ENCODE assay signal across 13 cellular contexts in the genomic region with DNA sequence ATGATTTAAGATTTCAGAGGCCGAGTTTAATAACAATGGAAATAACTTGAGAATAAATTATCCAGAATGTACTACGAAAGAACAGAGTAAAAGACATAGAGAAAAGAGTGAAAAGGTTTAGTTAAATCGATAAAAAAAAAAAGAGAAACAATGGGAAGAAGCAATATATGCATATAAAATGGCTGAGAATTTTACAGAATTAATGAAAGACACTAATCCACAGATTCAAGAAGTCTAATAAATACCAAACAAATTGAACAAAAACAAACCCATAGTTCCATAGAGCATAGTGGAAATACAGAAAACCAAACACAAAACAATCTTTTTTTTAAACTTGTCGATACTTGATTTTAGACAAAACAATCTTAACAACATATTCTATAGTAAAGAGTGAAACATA. TPM values are rescaled to one million over a fixed set of nuclear protein-coding genes. Genes with fewer than 3 reads are reported as not detected.
A peak's percentile ranks its signal among the peaks of the same experiment; 100 is the strongest.
DNase-seq lines count a peak whose midpoint lies in the region; ATAC-seq, FAIRE-seq and TF ChIP-seq lines count a peak whose summit lies in the region.
"Had no signal": no experiment of that assay in that cellular context is flagged by ENCODE, and none has a peak within 500 bp of the region (broad histone marks: within the 10 kb centered on the region; RNA-seq: fewer than 3 reads in every experiment).

No MANE protein-coding gene starts in this region.

- H4K20me1 ChIP-seq in DOHH2 (ENCODE audit: control insufficient read depth, insufficient read depth, low read depth, low read length) (no peaks in the 10 kb centered on the region), hepatocyte (ENCODE audit: insufficient read depth, poor library complexity, severe bottlenecking) (peaks cover 11% of the 10 kb centered on the region)

- intact Hi-C loops in body of pancreas (cut with DNase I), result no loop called here

- POLR2A ChIA-PET in A549 (lab: Yijun Ruan, JAX) (interaction anchor here (0.8 kb wide), 1 partner anchor 13 kb away, joined by 4 read pairs; no protein-coding TSS in a partner anchor), WTC11 (lab: Charles Lee) (no interaction called here)

- no peak for TF ChIP-seq CTCF in A549 (IDR thresholded peaks at IDR 0.05)
- no peak for TF ChIP-seq CTCF in DOHH2 (IDR thresholded peaks at IDR 0.05; ENCODE audit: low read depth, low read length, poor library complexity, severe bottlenecking)
- TF ChIP-seq CTCF in WTC11 (IDR thresholded peaks at IDR 0.05), result no peak
- TF ChIP-seq CTCF in hepatocyte (IDR thresholded peaks at IDR 0.05; ENCODE audit: poor library complexity), result no peak
- no peak for TF ChIP-seq CTCF in body of pancreas (IDR thresholded peaks at IDR 0.05)

- no peaks in the 10 kb centered on the region for H3K9me3 Mint-ChIP-seq in WTC11

- peak overlapping the region; percentile 96 for H3K4me3 Mint-ChIP-seq in WTC11

- H3K36me3 Mint-ChIP-seq in WTC11, result no peaks in the 10 kb centered on the region

- WGBS in A549 (ENCODE audit: missing lambda C conversion rate), result 93% methylated on average over 4 of the region's 4 CpGs
- WGBS in hepatocyte (ENCODE audit: low lambda C conversion rate, missing lambda C conversion rate), result 97% methylated on average over 4 of the region's 4 CpGs
- WGBS in body of pancreas, 2 donors, result 94 to 96% methylated on average over 4 of the region's 4 CpGs

- peaks cover 55% of the 10 kb centered on the region for H3K4me1 Mint-ChIP-seq in WTC11

- DNase-seq in A549 (ENCODE audit: low read depth in 1 of 2, low spot score in 1 of 2), result no peak
- no peak for DNase-seq in WTC11 (ENCODE audit: low spot score)
- no peak for DNase-seq in hepatocyte (ENCODE audit: low spot score)
- DNase-seq in body of pancreas, result no peak
- no peak for DNase-seq in activated effector memory CD4-positive, alpha-beta T cell treated with anti-CD3 and anti-CD28 coated beads, Interleukin-2, amount 50 U/mL, for 16 hours
- DNase-seq: foreskin melanocyte, left lung, NCI-H146, tibial artery had no signal

- H3K27ac ChIP-seq in A549 (no peak overlapping the region), DOHH2 (ENCODE audit: low read depth, low read length) (no peak overlapping the region), hepatocyte (no peak overlapping the region), body of pancreas (no peak overlapping the region)

- H3K27me3 Mint-ChIP-seq in WTC11 (ENCODE audit: low read depth), result no peaks in the 10 kb centered on the region; the same call in 1 of the 2 replicates

- H3K9me2 ChIP-seq in DOHH2 (replicated peaks; ENCODE audit: control insufficient read depth, low read length) (no peaks in the 10 kb centered on the region), hepatocyte (replicated peaks; ENCODE audit: insufficient read depth) (no peaks in the 10 kb centered on the region)

- no peak overlapping the region for H2AFZ ChIP-seq in hepatocyte

- no peak for TF ChIP-seq RAD21 in A549 (conservative IDR thresholded peaks at IDR 0.05 in 1 of 2, IDR thresholded peaks at IDR 0.05 in 1 of 2)

- H3K36me3 ChIP-seq in DOHH2 (ENCODE audit: control insufficient read depth, low read length) (peaks cover 13% of the 10 kb centered on the region), hepatocyte (replicated peaks; ENCODE audit: insufficient read depth, low read depth) (no peaks in the 10 kb centered on the region), body of pancreas (replicated peaks in 1 of 2; ENCODE audit: insufficient read depth in 1 of 2, low read depth in 2 of 2) (no peaks in the 10 kb centered on the region)
- H3K36me3 ChIP-seq: left lung, tibial artery had no signal

- H3K4me3 ChIP-seq in A549 (no peak overlapping the region; the same call in 2 of the 3 replicates), DOHH2 (ENCODE audit: low read length) (peak overlapping the region; percentile 87), hepatocyte (no peak overlapping the region), body of pancreas (no peak overlapping the region)

- no peak for TF ChIP-seq EP300 in A549 (IDR thresholded peaks at IDR 0.05)

- H3K9me3 ChIP-seq in A549 (no peaks in the 10 kb centered on the region), DOHH2 (ENCODE audit: control insufficient read depth, insufficient read depth, low read length) (no peaks in the 10 kb centered on the region), hepatocyte (ENCODE audit: low read depth) (no peaks in the 10 kb centered on the region), body of pancreas (no peaks in the 10 kb centered on the region)
- H3K9me3 ChIP-seq: left lung, tibial artery had no signal

- CTCF ChIA-PET in A549 (lab: Yijun Ruan, JAX) (interaction anchor here (2.1 kb wide), 1 partner anchor 9 kb away, joined by 4 read pairs; no protein-coding TSS in a partner anchor), WTC11 (lab: Charles Lee) (no interaction called here)

- H3K4me1 ChIP-seq in A549 (peaks cover 18% of the 10 kb centered on the region), DOHH2 (ENCODE audit: control insufficient read depth, low read length) (peaks cover 27% of the 10 kb centered on the region), hepatocyte (ENCODE audit: insufficient read depth) (peaks cover 20% of the 10 kb centered on the region), body of pancreas (peaks cover 31% of the 10 kb centered on the region)

- H3K4me2 ChIP-seq in A549 (peak overlapping the region; percentile 95), DOHH2 (ENCODE audit: low read length) (peak overlapping the region; percentile 92), hepatocyte (peak overlapping the region; percentile 91)

- H3K79me2 ChIP-seq in DOHH2 (ENCODE audit: control insufficient read depth, low read length), result peaks cover 96% of the 10 kb centered on the region
- H3K79me2 ChIP-seq in hepatocyte, result peaks cover 85% of the 10 kb centered on the region

- H3K27me3 ChIP-seq in DOHH2 (ENCODE audit: control insufficient read depth, low read length) (no peaks in the 10 kb centered on the region), hepatocyte (no peaks in the 10 kb centered on the region), body of pancreas (no peaks in the 10 kb centered on the region)
- H3K27me3 ChIP-seq: left lung, tibial artery had no signal

- ATAC-seq in A549 (no peak), WTC11 (no peak), body of pancreas (no peak), HG03039 (IDR thresholded peaks at IDR 0.05; ENCODE audit: unreplicated experiment) (no peak)
- ATAC-seq in activated CD4-positive, CD25-positive, alpha-beta regulatory T cell treated with anti-CD3 and anti-CD28 coated beads, Interleukin-2, amount 50 U/mL, for 24 hours, result no peak
- ATAC-seq: left lung had no signal

- H3F3A ChIP-seq in DOHH2 (ENCODE audit: control insufficient read depth, insufficient read depth), result no peaks in the 10 kb centered on the region

- no peak overlapping the region for H3K27ac Mint-ChIP-seq in WTC11

- no peak for FAIRE-seq in A549 (lab: Jason Lieb, UNC)
- FAIRE-seq: GM12892 had no signal

- no peak for TF ChIP-seq POLR2A in A549 (IDR thresholded peaks at IDR 0.05; ENCODE audit: low read length)
- TF ChIP-seq POLR2A in body of pancreas (IDR thresholded peaks at IDR 0.05), result no peak

TF ChIP-seq in A549, 52 proteins besides CTCF, POLR2A, EP300 and RAD21:
- no peak for TF ChIP-seq HOXB13 (CRISPR knock-in tag; IDR thresholded peaks at IDR 0.05; ENCODE audit: low read depth)
- TF ChIP-seq RFX5 (IDR thresholded peaks at IDR 0.05), result no peak
- TF ChIP-seq HOXA7 (CRISPR knock-in tag; IDR thresholded peaks at IDR 0.05), result no peak
- no peak for TF ChIP-seq MYC (IDR thresholded peaks at IDR 0.05; ENCODE audit: borderline replicate concordance, low read length)
- no peak for TF ChIP-seq HDAC2 (IDR thresholded peaks at IDR 0.05)
- no peak for TF ChIP-seq ZC3H11A (IDR thresholded peaks at IDR 0.05)
- no peak for TF ChIP-seq ESRRA (IDR thresholded peaks at IDR 0.05; ENCODE audit: borderline replicate concordance, low read length)
- TF ChIP-seq HEYL (CRISPR knock-in tag; IDR thresholded peaks at IDR 0.05), result no peak
- no peak for TF ChIP-seq CEBPB (IDR thresholded peaks at IDR 0.05)
- TF ChIP-seq ZNF302 (CRISPR knock-in tag; IDR thresholded peaks at IDR 0.05), result no peak

TF ChIP-seq in WTC11, 78 proteins besides CTCF, POLR2A, EP300 and RAD21 (continues in another document):
- no peak for TF ChIP-seq FOXJ3 (CRISPR knock-in tag; IDR thresholded peaks at IDR 0.05; ENCODE audit: borderline replicate concordance)
- TF ChIP-seq SP1 (CRISPR knock-in tag; conservative IDR thresholded peaks at IDR 0.05), result no peak
- TF ChIP-seq, protein P1, sequence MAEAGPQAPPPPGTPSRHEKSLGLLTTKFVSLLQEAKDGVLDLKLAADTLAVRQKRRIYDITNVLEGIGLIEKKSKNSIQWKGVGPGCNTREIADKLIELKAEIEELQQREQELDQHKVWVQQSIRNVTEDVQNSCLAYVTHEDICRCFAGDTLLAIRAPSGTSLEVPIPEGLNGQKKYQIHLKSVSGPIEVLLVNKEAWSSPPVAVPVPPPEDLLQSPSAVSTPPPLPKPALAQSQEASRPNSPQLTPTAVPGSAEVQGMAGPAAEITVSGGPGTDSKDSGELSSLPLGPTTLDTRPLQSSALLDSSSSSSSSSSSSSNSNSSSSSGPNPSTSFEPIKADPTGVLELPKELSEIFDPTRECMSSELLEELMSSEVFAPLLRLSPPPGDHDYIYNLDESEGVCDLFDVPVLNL (CRISPR knock-in tag; IDR thresholded peaks at IDR 0.05; ENCODE audit: borderline replicate concordance, low read depth), result no peak
- TF ChIP-seq JAZF1 (CRISPR knock-in tag; IDR thresholded peaks at IDR 0.05), result no peak
- no peak for TF ChIP-seq NFATC4 (CRISPR knock-in tag; IDR thresholded peaks at IDR 0.05)

RNA-seq across cellular contexts. Expression of gene PSME3IP1, which starts 1.7 kb away (rescaled TPM):
- polyA plus RNA-seq in A549 (2011; rRNA removed) (128 and 155 TPM in 2 replicates), A549 (2017; fragmentation: RNase III; extraction: RNeasy Plus Mini Kit Qiagen cat#74134 plus additional on column Dnase treatment) (157 to 159 TPM (median 158 TPM) in 3 replicates), hepatocyte (62.6 and 64.2 TPM in 2 replicates)
- 97.2 and 103 TPM in 2 replicates for polyA plus RNA-seq in A549 (2012; cell fraction: cytosol; rRNA removed)
- polyA plus RNA-seq in A549 (2012; cell fraction: nucleus; rRNA removed), result 192 and 222 TPM in 2 replicates
- polyA minus RNA-seq in A549 (2011; rRNA and poly(A)+ RNA removed), result 98.7 and 122 TPM in 2 replicates
- total RNA-seq in WTC11 (2021) (102 to 107 TPM (median 104 TPM) in 3 replicates), hepatocyte (73.2 and 79.7 TPM in 2 replicates), body of pancreas (10 to 100 TPM; 26.7 to 32.9 TPM)

RNA-seq across cellular contexts. Expression of gene RSPRY1, which starts 2.0 kb away (rescaled TPM):
- 50.0 and 58.5 TPM in 2 replicates for polyA plus RNA-seq in A549 (2011; rRNA removed)
- polyA plus RNA-seq in A549 (2012; cell fraction: cytosol; rRNA removed), result 13.3 and 15.2 TPM in 2 replicates
- 8.6 and 13.4 TPM in 2 replicates for polyA plus RNA-seq in A549 (2012; cell fraction: nucleus; rRNA removed)
- 30.2 to 32.2 TPM (median 31.9 TPM) in 3 replicates for polyA plus RNA-seq in A549 (2017; fragmentation: RNase III; extraction: RNeasy Plus Mini Kit Qiagen cat#74134 plus additional on column Dnase treatment)
- polyA minus RNA-seq in A549 (2011; rRNA and poly(A)+ RNA removed), result 95.7 and 103 TPM in 2 replicates
- 22.7 to 28.5 TPM (median 26.8 TPM) in 3 replicates for total RNA-seq in WTC11 (2021)
- total RNA-seq in hepatocyte, result 52.7 and 57.5 TPM in 2 replicates
- 42.3 and 52.7 TPM in 2 replicates for polyA plus RNA-seq in hepatocyte
- total RNA-seq in body of pancreas, result 10 to 100 TPM; 13.8 to 31.4 TPM
